ENCODE assay signal across 8 cellular contexts in the genomic region with DNA sequence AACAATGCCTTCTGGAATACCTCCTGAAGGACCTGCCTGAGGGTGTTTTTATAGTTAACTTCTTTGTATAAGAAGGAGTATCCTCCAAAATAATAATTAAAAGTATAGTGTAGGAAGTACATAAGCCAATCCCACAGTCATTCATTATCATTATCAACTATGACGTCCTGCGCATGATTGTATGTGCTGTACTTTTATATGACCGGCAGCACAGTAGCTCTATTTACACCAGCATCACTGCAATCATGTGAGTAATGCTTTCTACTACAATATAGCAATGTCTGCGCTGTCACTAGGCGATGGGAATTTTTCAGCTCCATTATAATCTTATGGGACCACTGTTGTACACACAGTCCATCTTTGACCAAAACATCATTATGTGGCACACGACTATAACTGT.
"Had no signal": no experiment of that assay in that cellular context is flagged by ENCODE, and none has a peak within 500 bp of the region (broad histone marks: within the 10 kb centered on the region; RNA-seq: fewer than 3 reads in every experiment).

No MANE protein-coding gene starts in this region.

- H2AFZ ChIP-seq: GM23338 had no signal

- H3K4me3 ChIP-seq: GM23338 had no signal

- FAIRE-seq: H1, H54, HepG2 had no signal

- H3K36me3 Mint-ChIP-seq: IgD-negative memory B cell had no signal

- H3K4me3 Mint-ChIP-seq: GM23338, H9, IgD-negative memory B cell had no signal

- H3K4me1 Mint-ChIP-seq: IgD-negative memory B cell had no signal

- H3K4me2 ChIP-seq: GM23338 had no signal

- H3K27ac Mint-ChIP-seq: GM23338, H9, IgD-negative memory B cell had no signal

- H3K9me3 Mint-ChIP-seq: GM23338, H9, IgD-negative memory B cell had no signal

- DNase-seq: H9, HCEC 1CT, KBM-7 had no signal
